ENCODE assay signal across 10 cellular contexts in the genomic region with DNA sequence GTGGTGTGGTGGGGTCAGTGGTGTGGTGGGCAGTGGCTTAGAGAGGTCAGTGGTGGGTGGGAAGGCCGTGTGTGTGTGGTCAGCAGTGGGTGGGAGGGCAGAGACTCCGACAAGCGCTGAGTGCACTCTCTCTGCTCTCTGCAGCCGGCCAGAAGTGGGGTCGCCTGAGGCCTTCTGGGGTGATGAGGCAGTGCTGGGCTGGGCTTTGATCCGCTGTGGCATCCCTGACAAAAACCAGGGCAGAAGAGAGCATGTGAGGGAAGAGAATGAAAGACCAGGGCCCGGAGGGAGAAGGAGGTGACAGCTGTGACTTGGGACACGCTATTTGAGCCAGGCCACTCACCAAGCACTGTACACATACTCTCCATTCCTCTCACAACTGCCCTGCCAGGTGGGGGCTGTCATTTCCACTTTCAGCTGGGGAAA.
"Had no signal": no experiment of that assay in that cellular context is flagged by ENCODE, and none has a peak within 500 bp of the region (broad histone marks: within the 10 kb centered on the region; RNA-seq: fewer than 3 reads in every experiment).

No MANE protein-coding gene starts in this region.

- ATAC-seq: left lung had no signal

- H3K4me2 ChIP-seq: neural progenitor cell had no signal

- H3K27me3 ChIP-seq: cardiac muscle cell, left lung, neural progenitor cell, transverse colon had no signal

- H3K4me3 Mint-ChIP-seq: activated CD4-positive, alpha-beta T cell treated with anti-CD3 and anti-CD28 coated beads, Interleukin-2, amount 10 ng/mL, durations not matched to agents 7 days and 5 days had no signal

- DNase-seq: activated CD4-positive, alpha-beta T cell treated with anti-CD3 and anti-CD28 coated beads, Interleukin-2, amount 10 ng/mL, durations not matched to agents 7 days and 5 days; activated CD8-positive, alpha-beta memory T cell treated with anti-CD3 and anti-CD28 coated beads for 24 hours; activated naive CD4-positive, alpha-beta T cell treated with Interleukin-2 at 50 U/mL for 16 hours; hippocampal formation; left lung; mesendoderm; small intestine; transverse colon had no signal

- H2AFZ ChIP-seq: neural progenitor cell had no signal

- H3K36me3 ChIP-seq: cardiac muscle cell, left lung, neural progenitor cell, transverse colon had no signal

- H3K9me3 Mint-ChIP-seq: activated CD4-positive, alpha-beta T cell treated with anti-CD3 and anti-CD28 coated beads, Interleukin-2, amount 10 ng/mL, durations not matched to agents 7 days and 5 days; neural progenitor cell had no signal

- H3K9me3 ChIP-seq: left lung, transverse colon had no signal

- H3K27me3 Mint-ChIP-seq: activated CD4-positive, alpha-beta T cell treated with anti-CD3 and anti-CD28 coated beads, Interleukin-2, amount 10 ng/mL, durations not matched to agents 7 days and 5 days had no signal

- H3K27ac ChIP-seq: cardiac muscle cell, left lung, neural progenitor cell had no signal

- H3K4me3 ChIP-seq: cardiac muscle cell, left lung, neural progenitor cell, transverse colon had no signal

- H3K9ac ChIP-seq: neural progenitor cell had no signal

- H3K27ac Mint-ChIP-seq: activated CD4-positive, alpha-beta T cell treated with anti-CD3 and anti-CD28 coated beads, Interleukin-2, amount 10 ng/mL, durations not matched to agents 7 days and 5 days; neural progenitor cell had no signal
